In the genomic region with DNA sequence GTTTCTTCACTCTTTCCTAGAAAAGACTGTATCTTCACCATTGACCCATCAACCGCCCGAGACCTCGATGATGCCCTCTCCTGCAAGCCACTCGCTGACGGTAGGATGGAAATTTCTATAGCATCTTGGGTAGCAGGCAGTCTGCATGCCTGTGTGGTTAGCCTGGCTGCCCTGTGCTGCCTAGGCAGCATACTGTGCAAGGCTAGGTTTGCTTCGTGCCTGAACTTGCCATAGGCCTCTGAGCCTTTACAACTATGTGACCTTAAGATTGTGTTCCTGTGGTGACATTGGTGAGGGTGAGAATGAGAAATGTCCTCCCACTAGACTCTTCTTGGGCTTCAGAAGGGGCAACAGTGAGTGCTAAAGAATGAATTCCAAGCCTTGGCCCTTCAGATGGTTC, we compare ENCODE assay signal across 23 cellular contexts.
"Had no signal": no experiment of that assay in that cellular context is flagged by ENCODE, and none has a peak within 500 bp of the region (broad histone marks: within the 10 kb centered on the region; RNA-seq: fewer than 3 reads in every experiment).

No MANE protein-coding gene starts in this region.

- H3K4me3 ChIP-seq: MG63, SJSA1, SK-N-MC had no signal

- DNase-seq: KBM-7, MG63, NCI-H1092, NCI-H1105 treated with DMSO at 0.1 percent for 48 hours, NCI-H1417 treated with DMSO at 0.1 percent for 48 hours, NCI-H146, NCI-H1694 treated with DMSO at 0.1 percent for 48 hours, NCI-H1930, NCI-H2081 treated with DMSO at 0.1 percent for 48 hours, NCI-H2171, NCI-H226, NCI-H446, NCI-H510A, NCI-H524 treated with DMSO at 0.1 percent for 48 hours, NCI-H69, NCI-H774, Right ventricle myocardium superior, RPMI8226, SIG-M5 had no signal

- FAIRE-seq: RCC 7860 had no signal

- H3K9me3 ChIP-seq: MG63, SJSA1 had no signal

- H3K27ac ChIP-seq: HL-60, SJSA1, SK-N-MC had no signal

- H3K27me3 ChIP-seq: MG63, SJSA1 had no signal

- H3K36me3 ChIP-seq: MG63, SJSA1 had no signal
